Comparison of ENCODE assay signal across 8 cellular contexts in genomic region chr2:196068271-196069209, GRCh38. TPM values are rescaled to one million over a fixed set of nuclear protein-coding genes. Genes with fewer than 3 reads are reported as not detected.
DNase-seq lines count a peak whose midpoint lies in the region; ATAC-seq, FAIRE-seq and TF ChIP-seq lines count a peak whose summit lies in the region.

Gene DNAH7, minus strand, starts transcription at chr2:196068837. Its CDS starts 126 bp downstream, at chr2:196068711.

- no peaks in the 10 kb centered on the region for H3K9me3 ChIP-seq in colonic mucosa

- FAIRE-seq in GM19239 (lab: Jason Lieb, UNC): peak; percentile 98

- peak; percentile 24 for DNase-seq in BJ (ENCODE audit: low read depth)
- peak; percentile 71 for DNase-seq in GM19239 (ENCODE audit: insufficient read length, low spot score)
- peak; percentile 87 for DNase-seq in NCI-H510A treated with DMSO at 0.1 percent for 48 hours (lab: John Stamatoyannopoulos, UW)
- peak; percentile 80 to 89 for DNase-seq in activated CD4-positive, alpha-beta T cell treated with anti-CD3 and anti-CD28 coated beads for 4 hours
- DNase-seq in colonic mucosa: peak; percentile 91
- DNase-seq in stimulated activated CD4-positive, alpha-beta T cell treated with anti-CD3 and anti-CD28 coated beads, Interleukin-1b, Interleukin-23, amount 100 ng/mL, for 24 hours (ENCODE audit: low read depth in 4 of 4, low spot score in 1 of 4): peak; percentile 66 to 86 (median 81)

- H3K4me3 ChIP-seq in BJ (ENCODE audit: low read depth, low read length): peak within 1 kb of the TSS; percentile 86
- peak within 1 kb of the TSS; percentile 80 for H3K4me3 ChIP-seq in colonic mucosa

- ATAC-seq in HG03439 (IDR thresholded peaks at IDR 0.05; ENCODE audit: unreplicated experiment): peak; percentile 97

- H3K36me3 ChIP-seq in BJ (ENCODE audit: control insufficient read depth, insufficient read depth, low read length): no peaks in the 10 kb centered on the region
- H3K36me3 ChIP-seq in colonic mucosa: no peaks in the 10 kb centered on the region

- H3K27ac ChIP-seq in colonic mucosa: peak within 1 kb of the TSS; percentile 68
- H3K27ac ChIP-seq in layer of hippocampus (ENCODE audit: low read depth, low read length): peak within 1 kb of the TSS; percentile 54

- intact Hi-C loops in colonic mucosa (cut with DNase I): loop anchor here (5.0 kb wide), 1 partner anchor 411 kb away; the partner anchor contains the start of gene SLC39A10

- H3K4me1 ChIP-seq in colonic mucosa: peaks cover 3% of the 10 kb centered on the region

- H3K27me3 ChIP-seq in BJ (ENCODE audit: control insufficient read depth, insufficient read depth, low read length): no peaks in the 10 kb centered on the region
- no peaks in the 10 kb centered on the region for H3K27me3 ChIP-seq in colonic mucosa
- H3K27me3 ChIP-seq in layer of hippocampus (ENCODE audit: control insufficient read depth, insufficient read depth, low read length): no peaks in the 10 kb centered on the region

- CTCF ChIA-PET in BJ (lab: Yijun Ruan, JAX): interaction anchor here (0.6 to 3.4 kb wide), 19 partner anchors 9 to 1435 kb away, joined by 3 to 21 read pairs (median 4); no protein-coding TSS in a partner anchor

- POLR2A ChIA-PET in BJ (lab: Charles Lee): no interaction called here

- H3K9ac ChIP-seq in colonic mucosa (ENCODE audit: low read depth in 2 of 2, low read length in 2 of 2): peak within 1 kb of the TSS; percentile 84 to 86

- peak; percentile 91 for TF ChIP-seq CTCF in BJ (IDR thresholded peaks at IDR 0.05; ENCODE audit: insufficient read depth, low read depth, low read length)
- peak; percentile 52 for TF ChIP-seq CTCF in colonic mucosa (IDR thresholded peaks at IDR 0.05)

RNA-seq across cellular contexts. Expression of gene DNAH7, which starts in this region (rescaled TPM):
- 0.15 and 0.50 TPM in 2 replicates for polyA plus RNA-seq in BJ (2011; rRNA removed)
- polyA minus RNA-seq in BJ (2011; rRNA and poly(A)+ RNA removed): 0.09 and 0.21 TPM in 2 replicates
- total RNA-seq in colonic mucosa: 1 to 10 TPM in 1 of 2 donors, under 1 TPM in 1; 0.91 to 2.0 TPM

Comparison
In these comparisons a context has a peak if more than half of its experiments do, and no peak if none do; other contexts are left out.
1. Peak in every context shown above with its lines: DNase-seq, ATAC-seq, H3K4me3 ChIP-seq and H3K27ac ChIP-seq.
2. Peak in DNase-seq and H3K4me3 ChIP-seq in BJ; RNA of the gene not detected or under 1 TPM.
3. DNase-seq: peak in every context shown above with its lines; median percentile 91 in colonic mucosa; 87 in NCI-H510A treated with DMSO at 0.1 percent for 48 hours; 84 in activated CD4-positive, alpha-beta T cell treated with anti-CD3 and anti-CD28 coated beads for 4 hours; 81 in stimulated activated CD4-positive, alpha-beta T cell treated with anti-CD3 and anti-CD28 coated beads, Interleukin-1b, Interleukin-23, amount 100 ng/mL, for 24 hours; 71 in GM19239; 24 in BJ.